Comparison of ENCODE assay signal across 11 cellular contexts in genomic region chr15:58726867-58727266, GRCh38.
"Had no signal": no experiment of that assay in that cellular context is flagged by ENCODE, and none has a peak within 500 bp of the region (broad histone marks: within the 10 kb centered on the region; RNA-seq: fewer than 3 reads in every experiment).

No MANE protein-coding gene starts in this region.

- H3K27me3 Mint-ChIP-seq: activated CD4-positive, alpha-beta memory T cell treated with anti-CD3 and anti-CD28 coated beads, Interleukin-2, amount 10 ng/mL, durations not matched to agents 7 days and 5 days had no signal

- H3K4me1 ChIP-seq: uterus had no signal

- H3K4me3 ChIP-seq: ascending aorta, hepatocyte, psoas muscle, uterus had no signal

- H3K9me3 ChIP-seq: ascending aorta, psoas muscle, spleen, uterus had no signal

- H3K27ac ChIP-seq: ascending aorta, hepatocyte, psoas muscle, uterus had no signal

- DNase-seq: activated CD4-positive, alpha-beta memory T cell treated with anti-CD3 and anti-CD28 coated beads, Interleukin-2, amount 10 ng/mL, durations not matched to agents 7 days and 5 days; activated CD4-positive, alpha-beta T cell treated with anti-CD3 and anti-CD28 coated beads for 1 hour; activated T-cell treated with anti-CD3 and anti-CD28 coated beads, Interleukin-2, amount 50 U/mL, for 72 hours; left ventricle myocardium superior; psoas muscle; spleen; stimulated activated CD4-positive, alpha-beta T cell treated with anti-CD3 and anti-CD28 coated beads, Interleukin-1b, Interleukin-23, amount 100 ng/mL, for 48 hours; uterus had no signal

- ATAC-seq: activated T-cell treated with anti-CD3 and anti-CD28 coated beads, Interleukin-2, amount 50 U/mL, for 72 hours; left ventricle myocardium superior; psoas muscle; sciatic nerve had no signal

- H3K9me3 Mint-ChIP-seq: activated CD4-positive, alpha-beta memory T cell treated with anti-CD3 and anti-CD28 coated beads, Interleukin-2, amount 10 ng/mL, durations not matched to agents 7 days and 5 days; activated T-cell treated with anti-CD3 and anti-CD28 coated beads, Interleukin-2, amount 50 U/mL, for 72 hours had no signal

- H3K4me3 Mint-ChIP-seq: activated CD4-positive, alpha-beta memory T cell treated with anti-CD3 and anti-CD28 coated beads, Interleukin-2, amount 10 ng/mL, durations not matched to agents 7 days and 5 days; activated T-cell treated with anti-CD3 and anti-CD28 coated beads, Interleukin-2, amount 50 U/mL, for 72 hours had no signal

- H3K36me3 ChIP-seq: ascending aorta, uterus had no signal

- H3K27ac Mint-ChIP-seq: activated CD4-positive, alpha-beta memory T cell treated with anti-CD3 and anti-CD28 coated beads, Interleukin-2, amount 10 ng/mL, durations not matched to agents 7 days and 5 days; activated T-cell treated with anti-CD3 and anti-CD28 coated beads, Interleukin-2, amount 50 U/mL, for 72 hours had no signal
